ENCODE assay signal across 9 cellular contexts in the genomic region with DNA sequence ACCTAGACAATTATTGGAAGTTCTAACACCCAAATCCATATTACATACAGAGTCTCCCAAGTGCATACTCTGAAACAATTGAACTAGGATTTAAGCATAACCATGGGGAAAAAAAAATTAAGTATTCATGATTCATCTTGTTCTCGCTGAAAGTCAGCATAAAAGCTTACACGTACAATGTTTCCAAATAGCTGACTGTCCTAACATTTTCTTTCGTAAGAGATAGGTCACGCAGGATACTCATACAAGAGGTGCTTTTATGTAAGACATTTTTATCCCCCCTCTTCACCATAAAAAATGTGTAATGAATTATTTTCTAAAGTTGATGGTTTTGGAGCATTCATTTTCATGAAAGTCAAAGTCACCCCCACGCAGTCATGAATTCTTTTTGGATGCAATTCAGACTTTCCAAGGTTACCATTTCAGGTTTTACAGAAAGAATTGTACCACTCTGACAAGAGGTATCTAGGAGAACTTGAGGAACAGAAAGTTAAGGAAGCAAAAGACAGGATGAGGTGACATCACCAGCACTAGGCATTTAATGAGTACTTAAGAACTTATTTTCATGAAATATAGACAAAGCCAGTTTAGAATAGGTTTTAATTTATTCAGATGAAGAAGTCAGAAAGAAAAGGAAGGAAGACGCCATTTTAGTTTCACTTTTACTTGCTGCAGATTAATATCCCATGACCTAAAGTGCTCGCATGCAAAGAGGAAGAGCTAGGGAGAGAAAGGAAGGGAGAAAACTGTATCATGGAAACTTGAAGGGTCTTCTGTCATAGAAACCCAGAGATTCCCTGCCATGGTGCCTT. TPM values are rescaled to one million over a fixed set of nuclear protein-coding genes. Genes with fewer than 3 reads are reported as not detected.
A peak's percentile ranks its signal among the peaks of the same experiment; 100 is the strongest.
DNase-seq lines count a peak whose midpoint lies in the region; ATAC-seq and TF ChIP-seq lines count a peak whose summit lies in the region.
"Had no signal": no experiment of that assay in that cellular context is flagged by ENCODE, and none has a peak within 500 bp of the region (broad histone marks: within the 10 kb centered on the region; RNA-seq: fewer than 3 reads in every experiment).

No MANE protein-coding gene starts in this region.

- CTCF ChIA-PET in activated CD8-positive, alpha-beta T cell treated with anti-CD3 and anti-CD28 coated beads, Interleukin-2, amount 10 ng/mL, durations not matched to agents 7 days and 5 days (lab: Charles Lee): no interaction called here

- H3K27me3 Mint-ChIP-seq in activated CD8-positive, alpha-beta T cell treated with anti-CD3 and anti-CD28 coated beads, Interleukin-2, amount 10 ng/mL, durations not matched to agents 7 days and 5 days (ENCODE audit: low read depth): no peaks in the 10 kb centered on the region

- H3K9me3 ChIP-seq in tibial artery: no peaks in the 10 kb centered on the region

- peak overlapping the region; percentile 29 for H3K4me3 Mint-ChIP-seq in activated CD8-positive, alpha-beta T cell treated with anti-CD3 and anti-CD28 coated beads, Interleukin-2, amount 10 ng/mL, durations not matched to agents 7 days and 5 days

- no peak for TF ChIP-seq CTCF in tibial artery (IDR thresholded peaks at IDR 0.05)

- no peak for DNase-seq in activated CD8-positive, alpha-beta T cell treated with anti-CD3 and anti-CD28 coated beads, Interleukin-2, amount 10 ng/mL, durations not matched to agents 7 days and 5 days
- DNase-seq in iris pigment epithelial cell (ENCODE audit: low read depth) (peak; percentile 84), tibial artery (no peak), Ammon's horn (ENCODE audit: low spot score) (no peak)
- DNase-seq in stimulated activated CD4-positive, alpha-beta T cell treated with anti-CD3 and anti-CD28 coated beads, Interleukin-12 subunit alpha, Interleukin-12 subunit beta, amount 100 ng/mL, for 4 hours: no peak
- DNase-seq in activated CD8-positive, alpha-beta memory T cell treated with anti-CD3 and anti-CD28 coated beads for 24 hours: no peak

- peaks cover 11% of the 10 kb centered on the region for H3K4me1 Mint-ChIP-seq in activated CD8-positive, alpha-beta T cell treated with anti-CD3 and anti-CD28 coated beads, Interleukin-2, amount 10 ng/mL, durations not matched to agents 7 days and 5 days (ENCODE audit: low read depth)

- ATAC-seq in GM18870 (IDR thresholded peaks at IDR 0.05; ENCODE audit: unreplicated experiment) (peak; percentile 88), HG03378 (IDR thresholded peaks at IDR 0.05; ENCODE audit: unreplicated experiment) (peak; percentile 68)
- peak; percentile 47 for ATAC-seq in activated CD8-positive, alpha-beta T cell treated with anti-CD3 and anti-CD28 coated beads, Interleukin-2, amount 10 ng/mL, durations not matched to agents 7 days and 5 days

- H3K9me3 Mint-ChIP-seq in activated CD8-positive, alpha-beta T cell treated with anti-CD3 and anti-CD28 coated beads, Interleukin-2, amount 10 ng/mL, durations not matched to agents 7 days and 5 days (ENCODE audit: insufficient read depth): peaks cover 4% of the 10 kb centered on the region

- H3K27ac ChIP-seq in tibial artery: no peak overlapping the region

- peaks cover 2% of the 10 kb centered on the region for H3K36me3 Mint-ChIP-seq in activated CD8-positive, alpha-beta T cell treated with anti-CD3 and anti-CD28 coated beads, Interleukin-2, amount 10 ng/mL, durations not matched to agents 7 days and 5 days (ENCODE audit: low read depth)

- H3K4me3 ChIP-seq in tibial artery: peak overlapping the region; percentile 23 to 29

- intact Hi-C loops in tibial artery (cut with DNase I; ENCODE audit: low total_unique reads): no loop called here

- peak overlapping the region; percentile 36 for H3K27ac Mint-ChIP-seq in activated CD8-positive, alpha-beta T cell treated with anti-CD3 and anti-CD28 coated beads, Interleukin-2, amount 10 ng/mL, durations not matched to agents 7 days and 5 days

- POLR2A ChIA-PET in activated CD8-positive, alpha-beta T cell treated with anti-CD3 and anti-CD28 coated beads, Interleukin-2, amount 10 ng/mL, durations not matched to agents 7 days and 5 days (lab: Charles Lee): no interaction called here

- H3K27me3 ChIP-seq in tibial artery: no peaks in the 10 kb centered on the region

- H3K4me1 ChIP-seq in tibial artery: peaks cover 0 to 27% (median 3%) of the 10 kb centered on the region in 4 donors

- H3K36me3 ChIP-seq in tibial artery: no peaks in the 10 kb centered on the region

RNA-seq across cellular contexts. Expression of a gene that starts 55.8 kb away (rescaled TPM):
- total RNA-seq in activated CD8-positive, alpha-beta T cell treated with anti-CD3 and anti-CD28 coated beads, Interleukin-2, amount 10 ng/mL, durations not matched to agents 7 days and 5 days: not detected
- total RNA-seq: T-helper 1 cell treated with Interleukin-12 subunit alpha and Interleukin-12 subunit beta and Interleukin-4 antibody, amounts not matched to agents 30 ng/mL and 1 ng/mL, for 36 hours had no signal
